Comparison of ENCODE assay signal across 15 cellular contexts in the genomic region with DNA sequence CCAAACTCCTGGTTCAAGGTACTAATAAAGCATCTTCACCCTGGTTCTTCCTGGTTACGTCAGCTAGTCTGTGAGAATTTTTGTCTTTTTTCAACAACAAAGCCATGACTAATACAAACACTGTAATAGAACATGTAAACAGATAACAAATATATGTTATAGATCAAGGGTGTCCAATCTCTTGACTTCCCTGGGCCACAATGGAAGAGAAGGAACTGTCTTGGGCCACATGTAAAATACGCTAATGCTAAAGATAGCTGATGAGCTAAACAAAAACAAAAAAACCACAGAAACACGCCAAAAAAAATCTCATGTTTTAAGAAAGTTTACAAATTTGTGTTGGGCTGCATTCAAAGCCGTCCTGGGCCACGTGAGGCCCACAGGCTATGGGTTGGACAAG.
DNase-seq lines count a peak whose midpoint lies in the region; ATAC-seq and TF ChIP-seq lines count a peak whose summit lies in the region.
"Had no signal": no experiment of that assay in that cellular context is flagged by ENCODE, and none has a peak within 500 bp of the region (broad histone marks: within the 10 kb centered on the region; RNA-seq: fewer than 3 reads in every experiment).

No MANE protein-coding gene starts in this region.

- H3T11ph ChIP-seq in H9 (ENCODE audit: low read length): no peak overlapping the region

- H2AK5ac ChIP-seq in H9 (ENCODE audit: insufficient read length, low read length): no peak overlapping the region

- no peak overlapping the region for H3K4ac ChIP-seq in H9 (ENCODE audit: low read depth, low read length)

- no CpG with 5 or more reads among the region's 5 CpGs for WGBS in H9 (ENCODE audit: extremely low coverage, insufficient read length, low lambda C conversion rate)

- H2BK15ac ChIP-seq in H9 (ENCODE audit: low read depth, low read length): no peak overlapping the region

- no peaks in the 10 kb centered on the region for H3K4me1 Mint-ChIP-seq in H9
- peaks cover 0 to 3% of the 10 kb centered on the region in 2 donors for H3K4me1 Mint-ChIP-seq in effector memory CD8-positive, alpha-beta T cell (ENCODE audit: low read depth in 2 of 2)
- H3K4me1 Mint-ChIP-seq: B cell, IgD-negative memory B cell had no signal

- no peaks in the 10 kb centered on the region for H3K27me3 ChIP-seq in H9 (ENCODE audit: insufficient read depth, low read length)
- H3K27me3 ChIP-seq: BLaER1 treated with 17β-estradiol and CSF1 and Interleukin-3, amounts not matched to agents 10 nM and 100 nM had no signal

- H2AFZ ChIP-seq in H9 (ENCODE audit: low read length): no peak overlapping the region

- TF ChIP-seq CTCF in H9 (conservative IDR thresholded peaks at IDR 0.05) (no peak), choroid plexus epithelial cell (conservative IDR thresholded peaks at IDR 0.05; ENCODE audit: low read depth, low read length) (no peak), fibroblast of villous mesenchyme (IDR thresholded peaks at IDR 0.05; ENCODE audit: insufficient read depth, low read depth, low read length) (no peak)

- H2BK120ac ChIP-seq in H9 (ENCODE audit: low read depth, low read length, poor library complexity, severe bottlenecking): no peak overlapping the region

- no peak overlapping the region for H4K5ac ChIP-seq in H9 (ENCODE audit: insufficient read length, low read depth, low read length)

- H3K9me3 Mint-ChIP-seq in H9: peaks cover 2 to 6% of the 10 kb centered on the region in 2 experiments; a peak in 2 of 5 replicates
- peaks cover 0 to 3% of the 10 kb centered on the region in 2 donors for H3K9me3 Mint-ChIP-seq in effector memory CD8-positive, alpha-beta T cell

- H3K4me3 Mint-ChIP-seq in H9: no peak overlapping the region
- no peak overlapping the region for H3K4me3 Mint-ChIP-seq in effector memory CD8-positive, alpha-beta T cell
- H3K4me3 Mint-ChIP-seq: B cell, IgD-negative memory B cell had no signal

- no peaks in the 10 kb centered on the region for H4K20me1 ChIP-seq in H9 (ENCODE audit: control insufficient read depth, insufficient read depth, insufficient read length)

- no peak overlapping the region for H2BK12ac ChIP-seq in H9 (ENCODE audit: insufficient read length, low read depth, low read length)

- peak overlapping the region in 2 of 3 experiments; percentile 22 to 65; a peak in 2 of 7 replicates for H3K27ac Mint-ChIP-seq in H9
- no peak overlapping the region for H3K27ac Mint-ChIP-seq in effector memory CD8-positive, alpha-beta T cell
- H3K27ac Mint-ChIP-seq: B cell had no signal

- H3K27ac ChIP-seq in H9 (ENCODE audit: insufficient read length, low read depth, low read length): no peak overlapping the region
- peak overlapping the region; percentile 40 for H3K27ac ChIP-seq in substantia nigra (ENCODE audit: low read depth, low read length, poor library complexity, severe bottlenecking)
- H3K27ac ChIP-seq: BLaER1 treated with 17β-estradiol and CSF1 and Interleukin-3, amounts not matched to agents 10 nM and 100 nM had no signal

- H3K23me2 ChIP-seq in H9 (ENCODE audit: insufficient read length, low read depth, low read length, poor library complexity, severe bottlenecking): no peaks in the 10 kb centered on the region

- H3K23ac ChIP-seq in H9 (ENCODE audit: insufficient read length, low read depth, low read length): no peak overlapping the region

- no peak overlapping the region for H2BK5ac ChIP-seq in H9 (ENCODE audit: insufficient read length, low read length)

- no peak overlapping the region for H2BK20ac ChIP-seq in H9 (ENCODE audit: low read depth, low read length, poor library complexity, severe bottlenecking)

- H3K56ac ChIP-seq in H9 (ENCODE audit: insufficient read length, low read depth, low read length): no peak overlapping the region

- H3K14ac ChIP-seq in H9 (ENCODE audit: insufficient read depth, low read length): no peak overlapping the region

- H3K79me1 ChIP-seq in H9 (ENCODE audit: insufficient read depth, low read depth, low read length, poor library complexity, severe bottlenecking): no peaks in the 10 kb centered on the region

- H3K27me3 Mint-ChIP-seq in H9 (ENCODE audit: low read depth): no peaks in the 10 kb centered on the region
- no peaks in the 10 kb centered on the region for H3K27me3 Mint-ChIP-seq in effector memory CD8-positive, alpha-beta T cell

- H3K9me3 ChIP-seq in H9 (ENCODE audit: control insufficient read depth, low read depth, low read length): no peaks in the 10 kb centered on the region
- H3K9me3 ChIP-seq: Caco-2 had no signal

- DNase-seq in H9: no peak
- peak; percentile 15 for DNase-seq in choroid plexus epithelial cell (ENCODE audit: low read depth)
- peak; percentile 78 for DNase-seq in fibroblast of villous mesenchyme (ENCODE audit: low read depth)
- DNase-seq in substantia nigra (lab: John Stamatoyannopoulos, UW): no peak
- DNase-seq in SK-N-DZ (ENCODE audit: low spot score): no peak
- DNase-seq in anterior cingulate cortex (lab: John Stamatoyannopoulos, UW): no peak
- no peak for DNase-seq in activated naive CD4-positive, alpha-beta T cell (lab: John Stamatoyannopoulos, UW)
- DNase-seq in effector memory CD8-positive, alpha-beta T cell: no peak
- DNase-seq: Caco-2, GOT3, H7 had no signal

- no peak overlapping the region for H3K4me3 ChIP-seq in choroid plexus epithelial cell (ENCODE audit: low read depth, low read length)
- H3K4me3 ChIP-seq in fibroblast of villous mesenchyme (ENCODE audit: low read depth, low read length): no peak overlapping the region
- H3K4me3 ChIP-seq: BLaER1 treated with 17β-estradiol and CSF1 and Interleukin-3, amounts not matched to agents 10 nM and 100 nM had no signal

- H3K9ac ChIP-seq in H9 (ENCODE audit: extremely low read depth, insufficient read length, low read length): no peak overlapping the region
- H3K9ac ChIP-seq: BLaER1 treated with 17β-estradiol and CSF1 and Interleukin-3, amounts not matched to agents 10 nM and 100 nM had no signal

- H4K8ac ChIP-seq in H9 (replicated peaks; ENCODE audit: insufficient read length, low read depth, low read length): no peak overlapping the region

- no peak for ATAC-seq in effector memory CD8-positive, alpha-beta T cell (replicated peaks)
- ATAC-seq: HepG2 had no signal

- H3K4me2 ChIP-seq in H9 (ENCODE audit: insufficient read depth, insufficient read length, low read length): no peak overlapping the region
- H3K4me2 ChIP-seq: BLaER1 treated with 17β-estradiol and CSF1 and Interleukin-3, amounts not matched to agents 10 nM and 100 nM had no signal

- no peak overlapping the region for H3K18ac ChIP-seq in H9 (ENCODE audit: insufficient read length, low read depth, low read length)

- H4K91ac ChIP-seq in H9 (ENCODE audit: insufficient read length, low read depth, low read length): no peak overlapping the region

- no peaks in the 10 kb centered on the region for H3K79me2 ChIP-seq in H9 (ENCODE audit: insufficient read depth, low read length)

- no peaks in the 10 kb centered on the region for H3K4me1 ChIP-seq in H9 (ENCODE audit: insufficient read depth, low read length)
- H3K4me1 ChIP-seq: Caco-2 had no signal

- peaks cover 2 to 11% (median 9%) of the 10 kb centered on the region in 3 experiments; a peak in 5 of 7 replicates for H3K36me3 Mint-ChIP-seq in H9 (ENCODE audit: insufficient read depth in 1 of 3, low read depth in 3 of 3)
- peaks cover 7% of the 10 kb centered on the region for H3K36me3 Mint-ChIP-seq in effector memory CD8-positive, alpha-beta T cell (ENCODE audit: insufficient read depth)
- H3K36me3 Mint-ChIP-seq: IgD-negative memory B cell had no signal

Comparison
In these comparisons a context has a peak if more than half of its experiments do, and no peak if none do; other contexts are left out.
1. DNase-seq: peak in choroid plexus epithelial cell (single experiment) and fibroblast of villous mesenchyme (single experiment); none in H9 (single experiment), substantia nigra (0 of 49), SK-N-DZ (single experiment), anterior cingulate cortex (0 of 58), activated naive CD4-positive, alpha-beta T cell (0 of 4) and effector memory CD8-positive, alpha-beta T cell (0 of 3).
2. H3K27ac Mint-ChIP-seq: peak in H9 (2 of 3); none in effector memory CD8-positive, alpha-beta T cell (0 of 2).